Comparison of ENCODE assay signal across 8 cellular contexts in the genomic region with DNA sequence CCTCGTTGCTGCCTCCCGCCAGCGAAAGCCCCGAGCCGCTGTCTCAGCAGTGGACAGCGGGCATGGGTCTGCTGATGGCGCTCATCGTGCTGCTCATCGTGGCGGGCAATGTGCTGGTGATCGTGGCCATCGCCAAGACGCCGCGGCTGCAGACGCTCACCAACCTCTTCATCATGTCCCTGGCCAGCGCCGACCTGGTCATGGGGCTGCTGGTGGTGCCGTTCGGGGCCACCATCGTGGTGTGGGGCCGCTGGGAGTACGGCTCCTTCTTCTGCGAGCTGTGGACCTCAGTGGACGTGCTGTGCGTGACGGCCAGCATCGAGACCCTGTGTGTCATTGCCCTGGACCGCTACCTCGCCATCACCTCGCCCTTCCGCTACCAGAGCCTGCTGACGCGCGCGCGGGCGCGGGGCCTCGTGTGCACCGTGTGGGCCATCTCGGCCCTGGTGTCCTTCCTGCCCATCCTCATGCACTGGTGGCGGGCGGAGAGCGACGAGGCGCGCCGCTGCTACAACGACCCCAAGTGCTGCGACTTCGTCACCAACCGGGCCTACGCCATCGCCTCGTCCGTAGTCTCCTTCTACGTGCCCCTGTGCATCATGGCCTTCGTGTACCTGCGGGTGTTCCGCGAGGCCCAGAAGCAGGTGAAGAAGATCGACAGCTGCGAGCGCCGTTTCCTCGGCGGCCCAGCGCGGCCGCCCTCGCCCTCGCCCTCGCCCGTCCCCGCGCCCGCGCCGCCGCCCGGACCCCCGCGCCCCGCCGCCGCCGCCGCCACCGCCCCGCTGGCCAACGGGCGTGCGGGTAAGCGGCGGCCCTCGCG. TPM values are rescaled to one million over a fixed set of nuclear protein-coding genes. Genes with fewer than 3 reads are reported as not detected.
DNase-seq lines count a peak whose midpoint lies in the region; ATAC-seq, FAIRE-seq and TF ChIP-seq lines count a peak whose summit lies in the region.

No MANE protein-coding gene starts in this region.

- peaks cover 0 to 56% (median 38%) of the 10 kb centered on the region in 4 donors for H3K4me1 ChIP-seq in esophagus muscularis mucosa
- peaks cover 4 to 12% (median 4%) of the 10 kb centered on the region in 3 donors for H3K4me1 ChIP-seq in pancreas

- H3K27ac ChIP-seq in esophagus muscularis mucosa (replicated peaks in 1 of 4): peak overlapping the region; percentile 93 to 95 (median 94)
- H3K27ac ChIP-seq in pancreas: peak overlapping the region in 1 of 4 donors; percentile 65

- no peak for TF ChIP-seq EP300 in esophagus muscularis mucosa (IDR thresholded peaks at IDR 0.05)

- H3K36me3 ChIP-seq in esophagus muscularis mucosa (no peaks in the 10 kb centered on the region), pancreas (no peaks in the 10 kb centered on the region)

- H3K9me3 ChIP-seq in esophagus muscularis mucosa: no peaks in the 10 kb centered on the region
- H3K9me3 ChIP-seq in pancreas: no peaks in the 10 kb centered on the region

- peaks cover 0 to 20% (median 1%) of the 10 kb centered on the region in 4 donors for H3K27me3 ChIP-seq in esophagus muscularis mucosa
- no peaks in the 10 kb centered on the region for H3K27me3 ChIP-seq in pancreas

- no peak for DNase-seq in Calu3
- DNase-seq in NCI-H510A treated with DMSO at 0.1 percent for 48 hours (lab: John Stamatoyannopoulos, UW): peak; percentile 24
- DNase-seq in esophagus muscularis mucosa (ENCODE audit: extremely low spot score): no peak
- DNase-seq in pancreas: peak in 2 of 6 donors; percentile 17 to 81
- DNase-seq in NCI-H2081 treated with DMSO at 0.1 percent for 48 hours (lab: John Stamatoyannopoulos, UW): no peak
- no peak for DNase-seq in mucosa of gallbladder (ENCODE audit: low spot score)
- DNase-seq in NCI-H1694 (lab: John Stamatoyannopoulos, UW): no peak

- no TSS peak for BruUV-seq in Calu3 (replicated peaks; lab: Mats Ljungman, UMichigan)

- no peak for TF ChIP-seq CTCF in Calu3 (IDR thresholded peaks at IDR 0.05; ENCODE audit: unreplicated experiment)
- no peak for TF ChIP-seq CTCF in esophagus muscularis mucosa (IDR thresholded peaks at IDR 0.05)
- no peak for TF ChIP-seq CTCF in pancreas (IDR thresholded peaks at IDR 0.05)

- intact Hi-C loops in Calu3 (cut with micrococcal nuclease; ENCODE audit: unreplicated experiment): no loop called here
- intact Hi-C loops in esophagus muscularis mucosa (cut with DNase I): loop anchor here (5.0 kb wide), 2 partner anchors 87 to 192 kb away; a partner anchor contains a TSS
- intact Hi-C loops in pancreas (cut with DNase I): no loop called here

- H3K4me1 Mint-ChIP-seq in Calu3 (ENCODE audit: low read depth, unreplicated experiment): peaks cover 16% of the 10 kb centered on the region

- H3K4me3 ChIP-seq in esophagus muscularis mucosa (peak overlapping the region; percentile 63 to 72 (median 68)), pancreas (peak overlapping the region; percentile 26 to 56 (median 45))

- ATAC-seq in pancreas: no peak
- no peak for ATAC-seq in HG03095 (IDR thresholded peaks at IDR 0.05; ENCODE audit: unreplicated experiment)

- H3K36me3 Mint-ChIP-seq in Calu3 (ENCODE audit: insufficient read depth, unreplicated experiment): peaks cover 10% of the 10 kb centered on the region

- no peak for FAIRE-seq in pancreas (lab: Jason Lieb, UNC)

- CTCF ChIA-PET in Calu3 (lab: Charles Lee): no interaction called here

- H3K27me3 Mint-ChIP-seq in Calu3 (ENCODE audit: unreplicated experiment): no peaks in the 10 kb centered on the region

- peak overlapping the region; percentile 85 for H3K4me3 Mint-ChIP-seq in Calu3 (ENCODE audit: low read depth, unreplicated experiment)

- H3K9me3 Mint-ChIP-seq in Calu3 (ENCODE audit: low read depth, unreplicated experiment): no peaks in the 10 kb centered on the region

- TF ChIP-seq POLR2A in esophagus muscularis mucosa (IDR thresholded peaks at IDR 0.05; ENCODE audit: low read depth): no peak

- WGBS in esophagus muscularis mucosa: 9% methylated on average over 28 of the region's 98 CpGs
- WGBS in pancreas, 2 donors: 17 to 19% methylated on average over 91 to 98 of the region's 98 CpGs

- peak overlapping the region; percentile 58 for H3K27ac Mint-ChIP-seq in Calu3 (ENCODE audit: unreplicated experiment)

RNA-seq across cellular contexts. Expression of a gene that starts 0.8 kb away (rescaled TPM):
- total RNA-seq in Calu3 (2022) (0.47 and 0.78 TPM in 2 replicates), esophagus muscularis mucosa (10 to 100 TPM in 3 of 4 donors, 1 to 10 TPM in 1; 4.2 to 25.3 (median 12.3) TPM), pancreas (1 to 10 TPM in 3 of 6 donors, under 1 TPM in 3; 0.62 to 1.3 (median 0.97) TPM), mucosa of gallbladder (1.7 TPM)
- 1 to 10 TPM in 1 of 2 donors, under 1 TPM in 1; 0.49 to 2.1 TPM for polyA plus RNA-seq in pancreas
